12 cellular contexts compared by ENCODE assay signal in the genomic region with DNA sequence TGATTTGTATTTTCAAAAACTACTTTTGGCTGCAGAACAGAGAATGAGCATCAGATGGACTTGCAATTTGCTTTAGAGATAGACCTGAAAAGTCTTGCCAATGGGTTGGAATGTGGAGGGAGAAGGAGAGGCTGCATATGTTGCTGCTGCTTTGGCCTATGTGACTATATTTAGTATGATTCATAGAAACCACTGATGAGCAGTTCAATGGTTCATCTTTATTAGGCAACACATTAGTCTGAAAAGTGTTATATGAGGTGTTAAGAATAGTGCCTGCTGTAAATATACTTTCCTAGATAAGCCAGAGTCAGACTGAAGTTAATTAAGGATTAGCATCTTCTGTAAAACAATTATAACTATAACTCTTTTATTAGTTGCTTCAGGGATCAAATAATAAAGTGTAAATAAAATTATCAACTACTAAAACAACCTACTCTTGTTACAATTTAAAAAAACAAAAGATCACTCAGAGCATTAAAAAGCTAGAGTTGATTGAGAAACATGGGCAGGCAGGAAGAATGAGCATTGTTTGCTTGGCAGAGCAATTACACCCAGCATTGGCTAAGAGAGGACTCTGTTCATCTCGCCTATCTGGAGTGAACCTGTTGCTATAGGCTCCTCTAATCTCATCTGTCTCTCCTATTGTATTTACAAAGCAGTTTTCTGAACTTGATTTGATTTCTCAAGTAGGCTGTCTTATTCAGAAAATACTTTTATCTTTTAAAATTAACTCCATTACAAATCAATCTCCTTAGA. TPM values are rescaled to one million over a fixed set of nuclear protein-coding genes. Genes with fewer than 3 reads are reported as not detected.
DNase-seq lines count a peak whose midpoint lies in the region; ATAC-seq, FAIRE-seq and TF ChIP-seq lines count a peak whose summit lies in the region.
"Had no signal": no experiment of that assay in that cellular context is flagged by ENCODE, and none has a peak within 500 bp of the region (broad histone marks: within the 10 kb centered on the region; RNA-seq: fewer than 3 reads in every experiment).

No MANE protein-coding gene starts in this region.

- no peaks in the 10 kb centered on the region for H3K79me2 ChIP-seq in astrocyte (ENCODE audit: insufficient read depth, low read length)

- H3K4me3 ChIP-seq in astrocyte (ENCODE audit: insufficient read depth, low read depth, low read length) = no peak overlapping the region
- H3K4me3 ChIP-seq in left lung = no peak overlapping the region
- no peak overlapping the region for H3K4me3 ChIP-seq in gastroesophageal sphincter
- H3K4me3 ChIP-seq: coronary artery had no signal

- H3K27ac Mint-ChIP-seq in astrocyte (ENCODE audit: unreplicated experiment) = peak overlapping the region; percentile 51

- no peaks in the 10 kb centered on the region for H4K20me1 ChIP-seq in astrocyte (ENCODE audit: insufficient read depth, low read length)

- H2AFZ ChIP-seq in astrocyte (ENCODE audit: low read depth, low read length) = no peak overlapping the region

- peak; percentile 32 for ATAC-seq in left lung
- no peak for ATAC-seq in GM18505 (IDR thresholded peaks at IDR 0.05; ENCODE audit: unreplicated experiment)
- ATAC-seq in gastroesophageal sphincter = no peak
- no peak for ATAC-seq in HG03175 (IDR thresholded peaks at IDR 0.05; ENCODE audit: unreplicated experiment)
- ATAC-seq in GM19023 (IDR thresholded peaks at IDR 0.05; ENCODE audit: unreplicated experiment) = no peak

- H3K36me3 Mint-ChIP-seq in astrocyte (ENCODE audit: low read depth, unreplicated experiment) = no peaks in the 10 kb centered on the region

- H3K9me3 Mint-ChIP-seq in astrocyte (ENCODE audit: unreplicated experiment) = no peaks in the 10 kb centered on the region

- no peak overlapping the region for H3K9ac ChIP-seq in astrocyte (ENCODE audit: low read length)

- WGBS in gastroesophageal sphincter (ENCODE audit: low coverage in 1 of 2), 2 donors = 78 to 81% methylated on average over 1 of the region's 1 CpG

- H3K4me1 ChIP-seq in astrocyte (ENCODE audit: insufficient read depth, low read length) = peaks cover 12% of the 10 kb centered on the region
- no peaks in the 10 kb centered on the region for H3K4me1 ChIP-seq in left lung
- no peaks in the 10 kb centered on the region for H3K4me1 ChIP-seq in gastroesophageal sphincter

- no peak for TF ChIP-seq EP300 in gastroesophageal sphincter (IDR thresholded peaks at IDR 0.05)

- H3K27me3 Mint-ChIP-seq in astrocyte (ENCODE audit: low read depth, unreplicated experiment) = no peaks in the 10 kb centered on the region

- H3K36me3 ChIP-seq in astrocyte (ENCODE audit: insufficient read depth, low read length) (no peaks in the 10 kb centered on the region), left lung (no peaks in the 10 kb centered on the region), gastroesophageal sphincter (no peaks in the 10 kb centered on the region)

- no peaks in the 10 kb centered on the region for H3K27me3 ChIP-seq in astrocyte (ENCODE audit: insufficient read depth, low read length)
- H3K27me3 ChIP-seq in left lung = no peaks in the 10 kb centered on the region
- H3K27me3 ChIP-seq in gastroesophageal sphincter = no peaks in the 10 kb centered on the region

- no peak overlapping the region for H3K4me3 Mint-ChIP-seq in astrocyte (ENCODE audit: unreplicated experiment)

- H3K4me2 ChIP-seq in astrocyte (ENCODE audit: low read length) = peak overlapping the region; percentile 5

- TF ChIP-seq CTCF in astrocyte (IDR thresholded peaks at IDR 0.05; ENCODE audit: insufficient read depth, low read depth, low read length) (no peak), left lung (IDR thresholded peaks at IDR 0.05) (no peak), gastroesophageal sphincter (IDR thresholded peaks at IDR 0.05) (no peak)

- H3K27ac ChIP-seq in astrocyte (ENCODE audit: low read depth, low read length) (peak overlapping the region; percentile 9), left lung (no peak overlapping the region), gastroesophageal sphincter (no peak overlapping the region)
- H3K27ac ChIP-seq: coronary artery had no signal

- DNase-seq in EH (ENCODE audit: low read depth) (peak; percentile 69), HT1080 (ENCODE audit: low read depth) (peak; percentile 66), astrocyte (ENCODE audit: low read depth) (peak; percentile 78), left lung (no peak)
- DNase-seq: GOT3, NCI-H1105 treated with DMSO at 0.1 percent for 48 hours had no signal

- peaks cover 13% of the 10 kb centered on the region for H3K4me1 Mint-ChIP-seq in astrocyte (ENCODE audit: low read depth, unreplicated experiment)

- intact Hi-C loops in left lung (cut with DNase I) = no loop called here

- H3K9me3 ChIP-seq in astrocyte (ENCODE audit: insufficient read depth, low read depth, low read length) (no peaks in the 10 kb centered on the region), left lung (no peaks in the 10 kb centered on the region), gastroesophageal sphincter (no peaks in the 10 kb centered on the region)

- no peak for TF ChIP-seq POLR2A in GM18505 (IDR thresholded peaks at IDR 0.05; ENCODE audit: borderline replicate concordance, extremely low read depth, insufficient read depth, insufficient read length)
- no peak for TF ChIP-seq POLR2A in gastroesophageal sphincter (IDR thresholded peaks at IDR 0.05)

- FAIRE-seq in astrocyte (lab: Jason Lieb, UNC) = peak; percentile 67

RNA-seq across cellular contexts. Expression of gene HORMAD2, which starts 36.3 kb away (rescaled TPM):
- not detected in 2 replicates for total RNA-seq in HT1080 (2014; rRNA removed; shearing (Covaris generic))
- polyA plus RNA-seq in HT1080 (2015; cell fraction: cytosol; rRNA removed) = not detected in 2 replicates
- polyA plus RNA-seq in HT1080 (2015; cell fraction: nucleus; rRNA removed) = not detected in 2 replicates
- total RNA-seq in astrocyte = not detected in 2 replicates
- total RNA-seq in left lung = under 1 TPM in 1 of 2 donors, not detected in 1; 0.13 TPM
- not detected for total RNA-seq in gastroesophageal sphincter
- total RNA-seq: OCI-LY7 had no signal

Comparison
In these comparisons a context has a peak if more than half of its experiments do, and no peak if none do; other contexts are left out.
1. DNase-seq: peak in EH (single experiment), HT1080 (single experiment) and astrocyte (single experiment); none in left lung (0 of 2).